In genomic region chr20:38962044-38962897, GRCh38 we compare ENCODE assay signal across 1 cellular context.
TF ChIP-seq lines count a peak whose summit lies in the region.

Gene DHX35 (plus strand): TSS chr20:38962344. CDS start chr20:38962368, 24 bp downstream.

TF ChIP-seq in HepG2, 621 proteins besides CTCF, POLR2A, EP300 and RAD21 (continued from another document and continues in another):
- TF ChIP-seq KLF9 (CRISPR knock-in tag; IDR thresholded peaks at IDR 0.05; ENCODE audit: low read depth) (peak; percentile 90), KIAA2018 (CRISPR knock-in tag; IDR thresholded peaks at IDR 0.05; ENCODE audit: borderline replicate concordance) (peak; percentile 68; the same call in 1 of the 2 replicates), NR3C1 (CRISPR knock-in tag; IDR thresholded peaks at IDR 0.05) (peak; percentile 84; the same call in 1 of the 2 replicates), ELF4 (CRISPR knock-in tag; IDR thresholded peaks at IDR 0.05; ENCODE audit: borderline replicate concordance) (peak; percentile 74; the same call in 1 of the 2 replicates), HOXA7 (CRISPR knock-in tag; IDR thresholded peaks at IDR 0.05) (no peak), GTF3A (CRISPR knock-in tag; conservative IDR thresholded peaks at IDR 0.05) (peak; percentile 20; the same call in 1 of the 2 replicates), MAFG (CRISPR knock-in tag; IDR thresholded peaks at IDR 0.05) (no peak), SYNCRIP (IDR thresholded peaks at IDR 0.05; ENCODE audit: insufficient read depth, low read depth, low read length) (no peak), ZBTB38 (CRISPR knock-in tag; IDR thresholded peaks at IDR 0.05) (peak; percentile 97), CREM (IDR thresholded peaks at IDR 0.05) (no peak), CREM (CRISPR knock-in tag; IDR thresholded peaks at IDR 0.05) (0 out of 2 replicates have a peak, but pooled peaks have one; percentile 18), ZNF367 (CRISPR knock-in tag; IDR thresholded peaks at IDR 0.05; ENCODE audit: borderline replicate concordance) (peak; percentile 93), YY1 (IDR thresholded peaks at IDR 0.05; ENCODE audit: insufficient read depth, insufficient replicate concordance, low read depth, low read length) (peak; percentile 98), ZBTB7B (CRISPR knock-in tag; IDR thresholded peaks at IDR 0.05) (peak; percentile 81), NFAT5 (CRISPR knock-in tag; IDR thresholded peaks at IDR 0.05) (peak; percentile 23; the same call in 1 of the 2 replicates), ZNF777 (CRISPR knock-in tag; IDR thresholded peaks at IDR 0.05) (peak; percentile 44; the same call in 1 of the 2 replicates), POGZ (CRISPR knock-in tag; IDR thresholded peaks at IDR 0.05) (peak; percentile 99), ZSCAN22 (CRISPR knock-in tag; IDR thresholded peaks at IDR 0.05) (no peak), SNAPC4 (CRISPR knock-in tag; IDR thresholded peaks at IDR 0.05) (peak; percentile 87), ZNF780A (CRISPR knock-in tag; IDR thresholded peaks at IDR 0.05) (no peak), SP4 (CRISPR knock-in tag; IDR thresholded peaks at IDR 0.05) (peak; percentile 99), ZNF549 (CRISPR knock-in tag; IDR thresholded peaks at IDR 0.05) (no peak), NR0B2 (CRISPR knock-in tag; IDR thresholded peaks at IDR 0.05) (peak; percentile 76)
- TF ChIP-seq, protein P1, sequence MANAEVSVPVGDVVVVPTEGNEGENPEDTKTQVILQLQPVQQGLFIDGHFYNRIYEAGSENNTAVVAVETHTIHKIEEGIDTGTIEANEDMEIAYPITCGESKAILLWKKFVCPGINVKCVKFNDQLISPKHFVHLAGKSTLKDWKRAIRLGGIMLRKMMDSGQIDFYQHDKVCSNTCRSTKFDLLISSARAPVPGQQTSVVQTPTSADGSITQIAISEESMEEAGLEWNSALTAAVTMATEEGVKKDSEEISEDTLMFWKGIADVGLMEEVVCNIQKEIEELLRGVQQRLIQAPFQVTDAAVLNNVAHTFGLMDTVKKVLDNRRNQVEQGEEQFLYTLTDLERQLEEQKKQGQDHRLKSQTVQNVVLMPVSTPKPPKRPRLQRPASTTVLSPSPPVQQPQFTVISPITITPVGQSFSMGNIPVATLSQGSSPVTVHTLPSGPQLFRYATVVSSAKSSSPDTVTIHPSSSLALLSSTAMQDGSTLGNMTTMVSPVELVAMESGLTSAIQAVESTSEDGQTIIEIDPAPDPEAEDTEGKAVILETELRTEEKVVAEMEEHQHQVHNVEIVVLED (CRISPR knock-in tag; IDR thresholded peaks at IDR 0.05; ENCODE audit: borderline replicate concordance), result peak; percentile 89
- TF ChIP-seq, protein P2, sequence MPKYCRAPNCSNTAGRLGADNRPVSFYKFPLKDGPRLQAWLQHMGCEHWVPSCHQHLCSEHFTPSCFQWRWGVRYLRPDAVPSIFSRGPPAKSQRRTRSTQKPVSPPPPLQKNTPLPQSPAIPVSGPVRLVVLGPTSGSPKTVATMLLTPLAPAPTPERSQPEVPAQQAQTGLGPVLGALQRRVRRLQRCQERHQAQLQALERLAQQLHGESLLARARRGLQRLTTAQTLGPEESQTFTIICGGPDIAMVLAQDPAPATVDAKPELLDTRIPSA (CRISPR knock-in tag; IDR thresholded peaks at IDR 0.05; ENCODE audit: borderline replicate concordance), result peak; percentile 76; the same call in 1 of the 2 replicates
- TF ChIP-seq, protein P3, sequence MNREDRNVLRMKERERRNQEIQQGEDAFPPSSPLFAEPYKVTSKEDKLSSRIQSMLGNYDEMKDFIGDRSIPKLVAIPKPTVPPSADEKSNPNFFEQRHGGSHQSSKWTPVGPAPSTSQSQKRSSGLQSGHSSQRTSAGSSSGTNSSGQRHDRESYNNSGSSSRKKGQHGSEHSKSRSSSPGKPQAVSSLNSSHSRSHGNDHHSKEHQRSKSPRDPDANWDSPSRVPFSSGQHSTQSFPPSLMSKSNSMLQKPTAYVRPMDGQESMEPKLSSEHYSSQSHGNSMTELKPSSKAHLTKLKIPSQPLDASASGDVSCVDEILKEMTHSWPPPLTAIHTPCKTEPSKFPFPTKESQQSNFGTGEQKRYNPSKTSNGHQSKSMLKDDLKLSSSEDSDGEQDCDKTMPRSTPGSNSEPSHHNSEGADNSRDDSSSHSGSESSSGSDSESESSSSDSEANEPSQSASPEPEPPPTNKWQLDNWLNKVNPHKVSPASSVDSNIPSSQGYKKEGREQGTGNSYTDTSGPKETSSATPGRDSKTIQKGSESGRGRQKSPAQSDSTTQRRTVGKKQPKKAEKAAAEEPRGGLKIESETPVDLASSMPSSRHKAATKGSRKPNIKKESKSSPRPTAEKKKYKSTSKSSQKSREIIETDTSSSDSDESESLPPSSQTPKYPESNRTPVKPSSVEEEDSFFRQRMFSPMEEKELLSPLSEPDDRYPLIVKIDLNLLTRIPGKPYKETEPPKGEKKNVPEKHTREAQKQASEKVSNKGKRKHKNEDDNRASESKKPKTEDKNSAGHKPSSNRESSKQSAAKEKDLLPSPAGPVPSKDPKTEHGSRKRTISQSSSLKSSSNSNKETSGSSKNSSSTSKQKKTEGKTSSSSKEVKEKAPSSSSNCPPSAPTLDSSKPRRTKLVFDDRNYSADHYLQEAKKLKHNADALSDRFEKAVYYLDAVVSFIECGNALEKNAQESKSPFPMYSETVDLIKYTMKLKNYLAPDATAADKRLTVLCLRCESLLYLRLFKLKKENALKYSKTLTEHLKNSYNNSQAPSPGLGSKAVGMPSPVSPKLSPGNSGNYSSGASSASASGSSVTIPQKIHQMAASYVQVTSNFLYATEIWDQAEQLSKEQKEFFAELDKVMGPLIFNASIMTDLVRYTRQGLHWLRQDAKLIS (CRISPR knock-in tag; IDR thresholded peaks at IDR 0.05), result peak; percentile 92
